In the genomic region with DNA sequence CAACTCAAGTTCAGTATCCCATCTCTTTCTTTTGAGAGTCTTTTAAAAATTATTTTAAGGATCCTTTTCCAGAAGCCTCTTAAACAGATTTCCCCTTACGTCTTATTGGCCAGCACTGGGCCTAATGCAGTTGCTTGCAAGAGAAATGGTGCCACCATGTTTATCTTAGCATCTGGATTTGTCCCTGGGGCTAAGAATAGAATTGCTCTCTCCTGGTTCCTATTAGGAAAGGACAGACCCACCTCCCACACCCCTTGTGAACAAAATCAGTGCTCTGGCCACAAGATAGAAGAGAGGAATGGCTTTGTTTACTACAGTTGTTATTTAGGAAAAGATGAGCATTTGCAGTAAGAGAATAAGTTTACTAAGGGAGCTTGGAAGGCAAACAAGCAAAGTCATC, we compare ENCODE assay signal across 16 cellular contexts.
DNase-seq lines count a peak whose midpoint lies in the region; ATAC-seq and TF ChIP-seq lines count a peak whose summit lies in the region.
"Had no signal": no experiment of that assay in that cellular context is flagged by ENCODE, and none has a peak within 500 bp of the region (broad histone marks: within the 10 kb centered on the region; RNA-seq: fewer than 3 reads in every experiment).

No MANE protein-coding gene starts in this region.

- TF ChIP-seq CTCF in cardiac muscle cell (IDR thresholded peaks at IDR 0.05; ENCODE audit: low read depth, low read length): no peak
- TF ChIP-seq CTCF in hepatocyte (IDR thresholded peaks at IDR 0.05; ENCODE audit: poor library complexity): no peak
- TF ChIP-seq CTCF in neural progenitor cell (IDR thresholded peaks at IDR 0.05): no peak
- TF ChIP-seq CTCF in GM23338 (conservative IDR thresholded peaks at IDR 0.05; ENCODE audit: low read depth in 2 of 2): no peak

- no peaks in the 10 kb centered on the region for H3K27me3 Mint-ChIP-seq in neural progenitor cell (ENCODE audit: insufficient read depth, low read depth)
- no peaks in the 10 kb centered on the region for H3K27me3 Mint-ChIP-seq in GM23338 (ENCODE audit: insufficient read depth, low read depth, poor library complexity)
- H3K27me3 Mint-ChIP-seq: CD4-positive, CD25-positive, alpha-beta regulatory T cell had no signal

- H3K36me3 Mint-ChIP-seq in neural progenitor cell (peaks cover 57% of the 10 kb centered on the region), GM23338 (ENCODE audit: low read depth) (peaks cover 57% of the 10 kb centered on the region)

- H3K27me3 ChIP-seq in cardiac muscle cell (no peaks in the 10 kb centered on the region), right cardiac atrium (ENCODE audit: control insufficient read depth, insufficient read depth) (no peaks in the 10 kb centered on the region), hepatocyte (no peaks in the 10 kb centered on the region), neural progenitor cell (no peaks in the 10 kb centered on the region), GM23338 (ENCODE audit: insufficient read depth) (no peaks in the 10 kb centered on the region)
- H3K27me3 ChIP-seq: BLaER1 treated with 17β-estradiol and CSF1 and Interleukin-3, amounts not matched to agents 10 nM and 100 nM had no signal

- H3K27ac ChIP-seq in cardiac muscle cell: peak overlapping the region; percentile 44
- H3K27ac ChIP-seq in right cardiac atrium (ENCODE audit: low read length): no peak overlapping the region
- H3K27ac ChIP-seq in hepatocyte: peak overlapping the region; percentile 27
- peak overlapping the region; percentile 45 for H3K27ac ChIP-seq in neural progenitor cell
- H3K27ac ChIP-seq in GM23338 (ENCODE audit: low read depth): no peak overlapping the region
- H3K27ac ChIP-seq: 22Rv1; BLaER1 treated with 17β-estradiol and CSF1 and Interleukin-3, amounts not matched to agents 10 nM and 100 nM had no signal

- H3K9me3 ChIP-seq in cardiac muscle cell (ENCODE audit: low read depth) (no peaks in the 10 kb centered on the region), right cardiac atrium (ENCODE audit: control insufficient read depth, low read length) (no peaks in the 10 kb centered on the region), hepatocyte (ENCODE audit: low read depth) (no peaks in the 10 kb centered on the region), neural progenitor cell (ENCODE audit: low read depth) (no peaks in the 10 kb centered on the region)
- H3K9me3 ChIP-seq: BLaER1 treated with 17β-estradiol and CSF1 and Interleukin-3, amounts not matched to agents 10 nM and 100 nM had no signal

- H3K4me1 Mint-ChIP-seq in neural progenitor cell: peaks cover 13% of the 10 kb centered on the region
- peaks cover 18% of the 10 kb centered on the region; the same call in 2 of the 3 replicates for H3K4me1 Mint-ChIP-seq in GM23338

- H3K27ac Mint-ChIP-seq in neural progenitor cell: no peak overlapping the region
- H3K27ac Mint-ChIP-seq in GM23338: no peak overlapping the region
- H3K27ac Mint-ChIP-seq: HFFc6 had no signal

- H3K4me3 Mint-ChIP-seq in neural progenitor cell (no peak overlapping the region), GM23338 (no peak overlapping the region)
- H3K4me3 Mint-ChIP-seq: CD4-positive, CD25-positive, alpha-beta regulatory T cell; HFFc6 had no signal

- H3F3A ChIP-seq in neural progenitor cell (ENCODE audit: low read depth) (peaks cover 11% of the 10 kb centered on the region), GM23338 (replicated peaks; ENCODE audit: low read depth) (no peaks in the 10 kb centered on the region)

- H3K4me1 ChIP-seq in cardiac muscle cell (ENCODE audit: low read depth) (peaks cover 22% of the 10 kb centered on the region), right cardiac atrium (ENCODE audit: control insufficient read depth, insufficient read depth, low read length) (peaks cover 2% of the 10 kb centered on the region), hepatocyte (ENCODE audit: insufficient read depth) (peaks cover 3% of the 10 kb centered on the region), neural progenitor cell (peaks cover 4% of the 10 kb centered on the region), GM23338 (ENCODE audit: insufficient read depth) (peaks cover 24% of the 10 kb centered on the region)
- H3K4me1 ChIP-seq: BLaER1 treated with 17β-estradiol and CSF1 and Interleukin-3, amounts not matched to agents 10 nM and 100 nM had no signal

- no peaks in the 10 kb centered on the region for H3K9me2 ChIP-seq in hepatocyte (replicated peaks; ENCODE audit: insufficient read depth)
- no peaks in the 10 kb centered on the region for H3K9me2 ChIP-seq in GM23338 (ENCODE audit: insufficient read depth)

- H3K4me2 ChIP-seq in hepatocyte: no peak overlapping the region
- no peak overlapping the region for H3K4me2 ChIP-seq in neural progenitor cell
- no peak overlapping the region for H3K4me2 ChIP-seq in GM23338
- H3K4me2 ChIP-seq: BLaER1 treated with 17β-estradiol and CSF1 and Interleukin-3, amounts not matched to agents 10 nM and 100 nM had no signal

- 94% methylated on average over 1 of the region's 1 CpG for WGBS in right cardiac atrium
- 80% methylated on average over 1 of the region's 1 CpG for WGBS in hepatocyte (ENCODE audit: low lambda C conversion rate, missing lambda C conversion rate)

- no peak overlapping the region for H3K9ac ChIP-seq in neural progenitor cell
- H3K9ac ChIP-seq: BLaER1 treated with 17β-estradiol and CSF1 and Interleukin-3, amounts not matched to agents 10 nM and 100 nM had no signal

- no peak for DNase-seq in cardiac muscle cell (ENCODE audit: low read depth in 1 of 2, low spot score in 1 of 2)
- DNase-seq in right cardiac atrium: no peak
- no peak for DNase-seq in hepatocyte (ENCODE audit: low spot score)
- no peak for DNase-seq in neural progenitor cell (ENCODE audit: low spot score)
- no peak for DNase-seq in posterior vena cava (ENCODE audit: low spot score)
- DNase-seq in GM23338 (ENCODE audit: low spot score): no peak
- DNase-seq in MV-4-11 (lab: John Stamatoyannopoulos, UW): no peak
- DNase-seq: AML-193; CD4-positive, CD25-positive, alpha-beta regulatory T cell; DMS53; GF-D8; HCEC 1CT; HFFc6 had no signal

- H2AFZ ChIP-seq in hepatocyte (no peak overlapping the region), neural progenitor cell (replicated peaks) (no peak overlapping the region), GM23338 (no peak overlapping the region)

- H3K4me3 ChIP-seq in cardiac muscle cell: no peak overlapping the region
- no peak overlapping the region for H3K4me3 ChIP-seq in right cardiac atrium (ENCODE audit: low read length)
- H3K4me3 ChIP-seq in hepatocyte: no peak overlapping the region
- H3K4me3 ChIP-seq in neural progenitor cell: no peak overlapping the region
- H3K4me3 ChIP-seq in GM23338: no peak overlapping the region
- H3K4me3 ChIP-seq: BLaER1 treated with 17β-estradiol and CSF1 and Interleukin-3, amounts not matched to agents 10 nM and 100 nM had no signal

- H3K79me2 ChIP-seq in hepatocyte: no peaks in the 10 kb centered on the region
- H3K79me2 ChIP-seq in neural progenitor cell (ENCODE audit: low read depth): no peaks in the 10 kb centered on the region
- H3K79me2 ChIP-seq in GM23338 (replicated peaks; ENCODE audit: insufficient read depth): no peaks in the 10 kb centered on the region

- H3K36me3 ChIP-seq in cardiac muscle cell (peaks cover 12% of the 10 kb centered on the region), hepatocyte (replicated peaks; ENCODE audit: insufficient read depth, low read depth) (peaks cover 5% of the 10 kb centered on the region), neural progenitor cell (peaks cover 32% of the 10 kb centered on the region), GM23338 (ENCODE audit: insufficient read depth) (no peaks in the 10 kb centered on the region)

- intact Hi-C loops in right cardiac atrium (cut with DNase I): no loop called here
- intact Hi-C loops in posterior vena cava (cut with DNase I): no loop called here

- H3K9me3 Mint-ChIP-seq in neural progenitor cell (no peaks in the 10 kb centered on the region), GM23338 (peaks cover 3% of the 10 kb centered on the region; the same call in 1 of the 3 replicates)

- ATAC-seq in right cardiac atrium (no peak), SK-N-SH treated with all-trans-retinoic acid at 6 μM for 48 hours (no peak), GM23338 (no peak)

- no peaks in the 10 kb centered on the region for H4K20me1 ChIP-seq in hepatocyte (ENCODE audit: insufficient read depth, poor library complexity, severe bottlenecking)
- no peaks in the 10 kb centered on the region for H4K20me1 ChIP-seq in neural progenitor cell (ENCODE audit: low read depth)
- H4K20me1 ChIP-seq in GM23338 (replicated peaks; ENCODE audit: insufficient read depth): no peaks in the 10 kb centered on the region

TF ChIP-seq in SK-N-SH treated with all-trans-retinoic acid at 6 μM for 48 hours, 23 proteins besides CTCF, POLR2A, EP300 and RAD21:
- TF ChIP-seq ZNF70 (CRISPR knock-in tag; IDR thresholded peaks at IDR 0.05): peak; percentile 96
- TF ChIP-seq TCF4 (CRISPR knock-in tag; IDR thresholded peaks at IDR 0.05; ENCODE audit: borderline replicate concordance): 0 out of 2 replicates have a peak, but pooled peaks have one; percentile 24
- TF ChIP-seq ZNF565 (CRISPR knock-in tag; conservative IDR thresholded peaks at IDR 0.05; ENCODE audit: low read depth): no peak

TF ChIP-seq in GM23338, 12 proteins besides CTCF, POLR2A, EP300 and RAD21 (continues in another document):
- TF ChIP-seq STAT1 (IDR thresholded peaks at IDR 0.05; ENCODE audit: unreplicated experiment): no peak

Comparison
In these comparisons a context has a peak if more than half of its experiments do, and no peak if none do; other contexts are left out.
1. H3K27ac ChIP-seq: peak in cardiac muscle cell (single experiment), hepatocyte (single experiment) and neural progenitor cell (single experiment); none in right cardiac atrium (single experiment) and GM23338 (single experiment).